ENCODE assay signal across 9 cellular contexts in genomic region chr13:60583196-60583908, GRCh38.
DNase-seq lines count a peak whose midpoint lies in the region; ATAC-seq and TF ChIP-seq lines count a peak whose summit lies in the region.
"Had no signal": no experiment of that assay in that cellular context is flagged by ENCODE, and none has a peak within 500 bp of the region (broad histone marks: within the 10 kb centered on the region; RNA-seq: fewer than 3 reads in every experiment).

No MANE protein-coding gene starts in this region.

- 52% methylated on average over 9 of the region's 9 CpGs for WGBS in suprapubic skin

- TF ChIP-seq POLR2A in suprapubic skin (IDR thresholded peaks at IDR 0.05) = no peak

- no peaks in the 10 kb centered on the region for H3K9me3 ChIP-seq in HAP-1
- no peaks in the 10 kb centered on the region for H3K9me3 ChIP-seq in suprapubic skin

- H3K27ac ChIP-seq in suprapubic skin = peak overlapping the region; percentile 77

- no peaks in the 10 kb centered on the region for H3K36me3 ChIP-seq in HAP-1 (replicated peaks)
- no peaks in the 10 kb centered on the region for H3K36me3 ChIP-seq in suprapubic skin

- in situ Hi-C loops in HAP-1 (cut with MboI; ENCODE audit: low sequenced_read_pairs) = no loop called here

- DNase-seq in HAP-1 (ENCODE audit: low spot score in 2 of 2) (peak; percentile 63 to 87), RPMI7951 (ENCODE audit: low read depth) (peak; percentile 83), foreskin melanocyte (peak; percentile 22), suprapubic skin (ENCODE audit: low spot score in 2 of 2) (no peak), DMS53 treated with DMSO at 0.1 percent for 48 hours (lab: John Stamatoyannopoulos, UW; ENCODE audit: unreplicated experiment) (no peak)
- DNase-seq: NCI-H1436; stimulated activated naive CD4-positive, alpha-beta T cell treated with Interleukin-2 at 50 U/mL for 16 hours had no signal

- TF ChIP-seq EP300 in suprapubic skin (IDR thresholded peaks at IDR 0.05) = no peak

- H3K27me3 ChIP-seq in HAP-1 (ENCODE audit: low read depth) = no peaks in the 10 kb centered on the region; the same call in 1 of the 2 replicates
- no peaks in the 10 kb centered on the region for H3K27me3 ChIP-seq in suprapubic skin

- ATAC-seq in GM18907 (IDR thresholded peaks at IDR 0.05; ENCODE audit: unreplicated experiment) (no peak), HG02973 (IDR thresholded peaks at IDR 0.05; ENCODE audit: unreplicated experiment) (no peak)

- H3K4me1 ChIP-seq in HAP-1 (peaks cover 13% of the 10 kb centered on the region), suprapubic skin (no peaks in the 10 kb centered on the region)

- no peak overlapping the region for H3K4me3 ChIP-seq in HAP-1
- H3K4me3 ChIP-seq in suprapubic skin = no peak overlapping the region

- TF ChIP-seq CTCF in suprapubic skin (IDR thresholded peaks at IDR 0.05) = peak in 1 of 2 donors; percentile 8

Comparison
In these comparisons a context has a peak if more than half of its experiments do, and no peak if none do; other contexts are left out.
1. DNase-seq: peak in HAP-1 (2 of 2), RPMI7951 (single experiment) and foreskin melanocyte (single experiment); none in suprapubic skin (0 of 2) and DMS53 treated with DMSO at 0.1 percent for 48 hours (single experiment).